ENCODE assay signal across 8 cellular contexts in the genomic region with DNA sequence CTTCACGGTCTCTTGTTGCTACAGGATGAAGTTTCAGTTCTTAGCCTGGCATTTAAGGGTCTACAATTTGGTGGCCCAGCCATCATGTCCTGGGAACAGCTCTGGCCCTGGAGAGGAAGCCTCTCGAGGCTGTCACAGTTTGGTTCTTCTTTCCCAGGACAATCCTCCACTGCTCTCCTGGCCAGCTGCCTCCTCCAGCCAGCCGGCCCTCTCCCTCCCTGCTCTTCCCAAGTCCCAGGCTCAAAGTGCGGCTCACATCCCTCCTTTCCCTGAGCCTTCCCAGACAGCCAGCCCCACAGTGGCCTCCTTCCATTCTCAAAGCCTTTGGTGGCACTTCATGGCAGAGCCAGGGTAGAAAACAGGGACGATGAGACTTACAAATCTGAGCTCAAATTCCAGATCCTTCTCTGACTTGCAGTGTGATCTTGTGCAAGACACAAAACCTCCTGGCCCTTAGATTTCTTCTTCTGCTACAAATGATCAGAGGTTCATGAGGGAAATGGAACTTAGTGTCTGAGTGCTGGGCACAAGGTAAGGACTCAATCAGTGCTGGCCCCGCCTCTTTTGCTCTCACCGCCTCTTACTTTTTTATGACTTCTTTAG.
DNase-seq lines count a peak whose midpoint lies in the region; ATAC-seq and TF ChIP-seq lines count a peak whose summit lies in the region.

No MANE protein-coding gene starts in this region.

- WGBS in lung, 2 donors = 86 to 87% methylated on average over 7 of the region's 7 CpGs

- peaks cover 8% of the 10 kb centered on the region for H3K4me1 ChIP-seq in HUES48 (ENCODE audit: control insufficient read depth, insufficient read depth, low read length)
- H3K4me1 ChIP-seq in lung (ENCODE audit: control insufficient read depth in 2 of 2, insufficient read depth in 2 of 2, low read length in 2 of 2) = peaks cover 6 to 7% of the 10 kb centered on the region in 2 donors
- peaks cover 7 to 12% of the 10 kb centered on the region in 2 donors for H3K4me1 ChIP-seq in thoracic aorta (ENCODE audit: control insufficient read depth in 1 of 2, low read depth in 2 of 2)

- ATAC-seq in lung (ENCODE audit: insufficient read depth, low FRiP score) = no peak
- peak; percentile 13 for ATAC-seq in thoracic aorta (ENCODE audit: insufficient number of reproducible peaks, low FRiP score, low read depth)
- ATAC-seq in GM18861 (IDR thresholded peaks at IDR 0.05; ENCODE audit: unreplicated experiment) = no peak
- ATAC-seq in HG02885 (IDR thresholded peaks at IDR 0.05; ENCODE audit: poor library complexity, unreplicated experiment) = no peak
- no peak for ATAC-seq in GM19455 (IDR thresholded peaks at IDR 0.05; ENCODE audit: unreplicated experiment)
- ATAC-seq in GM21367 (IDR thresholded peaks at IDR 0.05; ENCODE audit: unreplicated experiment) = no peak

- no peaks in the 10 kb centered on the region for H3K27me3 ChIP-seq in HUES48 (ENCODE audit: control insufficient read depth, insufficient read depth, low read length)
- no peaks in the 10 kb centered on the region for H3K27me3 ChIP-seq in lung (ENCODE audit: control insufficient read depth, insufficient read depth)
- H3K27me3 ChIP-seq in thoracic aorta (replicated peaks; ENCODE audit: insufficient read depth) = no peaks in the 10 kb centered on the region

- H3K4me3 ChIP-seq in HUES48 (ENCODE audit: low read depth, low read length) (no peak overlapping the region), coronary artery (peak overlapping the region; percentile 53), lung (no peak overlapping the region), thoracic aorta (peak overlapping the region; percentile 48)

- H3K36me3 ChIP-seq in HUES48 (ENCODE audit: control insufficient read depth, insufficient read depth, low read length) (no peaks in the 10 kb centered on the region), lung (ENCODE audit: control insufficient read depth in 2 of 2, insufficient read depth in 2 of 2, low read length in 2 of 2) (no peaks in the 10 kb centered on the region), thoracic aorta (no peaks in the 10 kb centered on the region)

- no peaks in the 10 kb centered on the region for H3K9me3 ChIP-seq in HUES48 (ENCODE audit: control insufficient read depth, insufficient read depth, low read length)
- H3K9me3 ChIP-seq in lung (ENCODE audit: control insufficient read depth in 2 of 2, insufficient read depth in 1 of 2, low read length in 1 of 2) = no peaks in the 10 kb centered on the region
- H3K9me3 ChIP-seq in thoracic aorta = no peaks in the 10 kb centered on the region

- peak overlapping the region; percentile 75 for H3K27ac ChIP-seq in HUES48 (ENCODE audit: low read depth, low read length)
- peak overlapping the region; percentile 82 to 91 for H3K27ac ChIP-seq in coronary artery
- peak overlapping the region; percentile 75 to 91 for H3K27ac ChIP-seq in lung (ENCODE audit: low read depth in 1 of 2, low read length in 1 of 2)
- peak overlapping the region; percentile 92 to 96 for H3K27ac ChIP-seq in thoracic aorta

- TF ChIP-seq CTCF in coronary artery (IDR thresholded peaks at IDR 0.05) (no peak), lung (IDR thresholded peaks at IDR 0.05; ENCODE audit: control extremely low read depth, extremely low read depth) (no peak), thoracic aorta (IDR thresholded peaks at IDR 0.05) (no peak)

- no peak overlapping the region for H3K9ac ChIP-seq in HUES48 (ENCODE audit: low read depth, low read length)

- DNase-seq in coronary artery (ENCODE audit: low spot score) (no peak), lung (ENCODE audit: low spot score) (no peak), thoracic aorta (ENCODE audit: low spot score) (no peak)

Comparison
In these comparisons a context has a peak if more than half of its experiments do, and no peak if none do; other contexts are left out.
1. H3K4me3 ChIP-seq: peak in coronary artery (single experiment) and thoracic aorta (single experiment); none in HUES48 (single experiment) and lung (single experiment).
2. Peak in every context shown above with its lines, with median percentiles within 50 percentile points of each other: H3K27ac ChIP-seq.